Comparison of ENCODE assay signal across 8 cellular contexts in genomic region chr18:46250812-46251173, GRCh38.
A peak's percentile ranks its signal among the peaks of the same experiment; 100 is the strongest.
DNase-seq lines count a peak whose midpoint lies in the region; ATAC-seq lines count a peak whose summit lies in the region.

No MANE protein-coding gene starts in this region.

- DNase-seq in effector memory CD8-positive, alpha-beta T cell, result no peak
- DNase-seq in GM19238 (ENCODE audit: insufficient read length, low spot score) (no peak), RPMI8226 (no peak), NCI-H187 treated with DMSO at 0.1 percent for 48 hours (lab: John Stamatoyannopoulos, UW) (no peak), NCI-H2029 treated with DMSO at 0.1 percent for 48 hours (lab: John Stamatoyannopoulos, UW) (no peak)

- H3K4me3 Mint-ChIP-seq in effector memory CD8-positive, alpha-beta T cell, result peak overlapping the region; percentile 46 to 72

- H3K27me3 Mint-ChIP-seq in effector memory CD8-positive, alpha-beta T cell, result no peaks in the 10 kb centered on the region

- no peaks in the 10 kb centered on the region for H3K9me3 Mint-ChIP-seq in effector memory CD8-positive, alpha-beta T cell

- H3K36me3 Mint-ChIP-seq in effector memory CD8-positive, alpha-beta T cell (ENCODE audit: insufficient read depth), result peaks cover 23% of the 10 kb centered on the region

- ATAC-seq in GM19452 (IDR thresholded peaks at IDR 0.05; ENCODE audit: unreplicated experiment) (peak; percentile 25), HG03457 (IDR thresholded peaks at IDR 0.05; ENCODE audit: unreplicated experiment) (peak; percentile 8)
- ATAC-seq in effector memory CD8-positive, alpha-beta T cell (replicated peaks), result peak; percentile 28

- peak overlapping the region; percentile 73 to 94 for H3K27ac Mint-ChIP-seq in effector memory CD8-positive, alpha-beta T cell

- H3K4me3 ChIP-seq in skin epidermis, result no peak overlapping the region

- H3K27ac ChIP-seq in skin epidermis, result peak overlapping the region in 19 of 21 experiments; percentile 29 to 94 (median 76)

- peaks cover 25 to 37% of the 10 kb centered on the region in 2 donors for H3K4me1 Mint-ChIP-seq in effector memory CD8-positive, alpha-beta T cell (ENCODE audit: low read depth in 2 of 2)
